12 cellular contexts compared by ENCODE assay signal in the genomic region with DNA sequence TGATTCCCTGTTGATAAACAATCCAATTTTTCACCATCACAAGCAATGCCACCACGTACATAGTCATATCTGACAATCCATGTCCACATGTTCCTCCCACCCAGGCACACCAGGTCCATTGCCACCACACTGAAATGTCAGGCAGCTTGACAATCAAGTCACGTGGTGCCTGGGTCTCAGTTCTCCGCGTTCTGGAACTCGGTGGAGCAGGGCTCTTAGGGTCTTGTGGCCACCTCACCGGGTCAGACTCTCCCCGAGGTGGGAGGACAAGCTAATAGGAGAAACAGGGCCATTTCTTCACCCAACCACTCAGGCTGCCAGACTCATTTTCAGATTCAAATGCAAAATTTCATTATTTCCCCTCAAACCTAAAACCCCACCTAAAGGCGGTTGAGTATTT.
A peak's percentile ranks its signal among the peaks of the same experiment; 100 is the strongest.
DNase-seq lines count a peak whose midpoint lies in the region; ATAC-seq and TF ChIP-seq lines count a peak whose summit lies in the region.
"Had no signal": no experiment of that assay in that cellular context is flagged by ENCODE, and none has a peak within 500 bp of the region (broad histone marks: within the 10 kb centered on the region; RNA-seq: fewer than 3 reads in every experiment).

No MANE protein-coding gene starts in this region.

- H3K4me1 ChIP-seq in ACC112 (ENCODE audit: control insufficient read depth, insufficient read depth, low read length, unreplicated experiment), result peaks cover 10% of the 10 kb centered on the region
- H3K4me1 ChIP-seq in adrenal gland (replicated peaks in 1 of 2), result peaks cover 4 to 12% of the 10 kb centered on the region in 2 donors
- no peaks in the 10 kb centered on the region for H3K4me1 ChIP-seq in iPS-18a (ENCODE audit: control insufficient read depth, low read depth, low read length)
- H3K4me1 ChIP-seq in psoas muscle, result peaks cover 20% of the 10 kb centered on the region

- H3K9me3 ChIP-seq in adrenal gland (replicated peaks in 1 of 3) (no peaks in the 10 kb centered on the region), iPS-18a (ENCODE audit: control insufficient read depth, low read depth, low read length) (no peaks in the 10 kb centered on the region), psoas muscle (no peaks in the 10 kb centered on the region)

- peak overlapping the region; percentile 16 for H3K9ac ChIP-seq in iPS-18a (ENCODE audit: low read length)

- DNase-seq in adrenal gland (no peak), psoas muscle (peak in 1 of 2 donors; percentile 52), occipital lobe (lab: John Stamatoyannopoulos, UW) (no peak), mesenteric fat pad (ENCODE audit: low spot score) (no peak)
- DNase-seq: activated CD4-positive, alpha-beta T cell treated with anti-CD3 and anti-CD28 coated beads for 4 hours; activated naive CD4-positive, alpha-beta T cell treated with Interleukin-2 at 50 U/mL for 16 hours; AML-193; SHP77 had no signal

- H3K36me3 ChIP-seq in ACC112 (ENCODE audit: insufficient read depth, low read length) (no peaks in the 10 kb centered on the region), adrenal gland (replicated peaks in 1 of 2) (no peaks in the 10 kb centered on the region), iPS-18a (ENCODE audit: control insufficient read depth, low read depth, low read length) (no peaks in the 10 kb centered on the region), psoas muscle (ENCODE audit: insufficient read depth in 1 of 2, low read depth in 1 of 2) (no peaks in the 10 kb centered on the region)

- no peak for TF ChIP-seq CTCF in adrenal gland (IDR thresholded peaks at IDR 0.05)
- no peak for TF ChIP-seq CTCF in psoas muscle (IDR thresholded peaks at IDR 0.05)

- H3K27ac ChIP-seq in ACC112 (ENCODE audit: low read depth, low read length) (peak overlapping the region; percentile 59), adrenal gland (peak overlapping the region in 4 of 5 donors; percentile 18 to 83 (median 62)), iPS-18a (ENCODE audit: low read length) (no peak overlapping the region), psoas muscle (peak overlapping the region; percentile 94)

- intact Hi-C loops in adrenal gland (cut with DNase I) (no loop called here), psoas muscle (cut with DNase I) (loop anchor here in 1 of 2 donors (5.0 kb wide), 1 partner anchor 61 kb away; no protein-coding TSS in a partner anchor)

- H3K79me2 ChIP-seq in ACC112 (ENCODE audit: control insufficient read depth, insufficient read depth, low read length, unreplicated experiment), result no peaks in the 10 kb centered on the region

- H3K27me3 ChIP-seq in ACC112 (ENCODE audit: insufficient read depth, low read length) (no peaks in the 10 kb centered on the region), adrenal gland (no peaks in the 10 kb centered on the region), iPS-18a (ENCODE audit: control insufficient read depth, insufficient read depth, low read length) (peaks cover 6% of the 10 kb centered on the region), psoas muscle (ENCODE audit: insufficient read depth in 3 of 3, low read length in 2 of 3) (no peaks in the 10 kb centered on the region)

- no peak for TF ChIP-seq POLR2A in adrenal gland (IDR thresholded peaks at IDR 0.05)

- peak overlapping the region; percentile 91 for H2AFZ ChIP-seq in ACC112 (ENCODE audit: low read length, unreplicated experiment)

- ATAC-seq in psoas muscle (peak in 3 of 4 donors; percentile 9 to 40 (median 28)), HG03460 (IDR thresholded peaks at IDR 0.05; ENCODE audit: unreplicated experiment) (no peak), HG03139 (IDR thresholded peaks at IDR 0.05; ENCODE audit: unreplicated experiment) (no peak)

- 87 to 95% (median 92%) methylated on average over 8 of the region's 8 CpGs for WGBS in adrenal gland, 4 donors
- 31 to 71% (median 38%) methylated on average over 8 of the region's 8 CpGs for WGBS in psoas muscle, 3 donors

- H3K4me3 ChIP-seq in ACC112 (ENCODE audit: low read depth, low read length) (peak overlapping the region; percentile 61), adrenal gland (peak overlapping the region in 1 of 4 donors; percentile 35), iPS-18a (ENCODE audit: low read length) (no peak overlapping the region), psoas muscle (peak overlapping the region; percentile 66)

Comparison
In these comparisons a context has a peak if more than half of its experiments do, and no peak if none do; other contexts are left out.
1. ATAC-seq: peak in psoas muscle (3 of 4); none in HG03460 (single experiment) and HG03139 (single experiment).